ENCODE assay signal across 13 cellular contexts in the genomic region with DNA sequence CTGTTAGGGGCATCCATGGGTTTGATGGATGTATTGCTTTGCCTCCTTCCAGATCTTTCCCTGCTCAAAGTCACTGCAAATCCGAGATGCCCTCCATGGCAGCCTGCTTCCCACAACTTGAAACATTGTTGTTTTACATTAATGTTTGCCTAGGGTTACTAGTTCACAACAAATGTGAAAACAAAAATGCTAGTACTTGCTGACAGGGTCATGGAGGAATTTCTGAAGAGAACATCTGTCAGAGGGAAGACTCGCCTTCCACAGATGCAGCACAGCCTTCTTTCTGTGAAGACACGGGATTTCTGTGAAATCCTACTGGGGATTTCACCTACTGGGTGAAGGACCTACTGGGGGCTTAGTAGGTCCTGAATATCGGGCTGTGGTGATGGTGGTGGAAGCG.
"Had no signal": no experiment of that assay in that cellular context is flagged by ENCODE, and none has a peak within 500 bp of the region (broad histone marks: within the 10 kb centered on the region; RNA-seq: fewer than 3 reads in every experiment).

No MANE protein-coding gene starts in this region.

- DNase-seq: activated CD4-positive, alpha-beta T cell treated with anti-CD3 and anti-CD28 coated beads for 1 hour; activated CD4-positive, alpha-beta T cell treated with anti-CD3 and anti-CD28 coated beads, Interleukin-2, amount 50 U/mL, for 4 hours; activated naive CD4-positive, alpha-beta T cell treated with Interleukin-2 at 50 U/mL for 16 hours; aorta; dorsolateral prefrontal cortex; hippocampal formation; small intestine; stimulated activated naive CD8-positive, alpha-beta T cell treated with anti-CD3 and anti-CD28 coated beads, Interleukin-15, Interleukin-2, amounts not matched to agents 100 U/mL and 50 U/mL, for 24 hours; upper lobe of left lung had no signal

- H3K4me1 Mint-ChIP-seq: activated T-helper 17 cell treated with anti-CD3 and anti-CD28 coated beads, Interleukin-2, amount 50 U/mL, for 72 hours had no signal

- H3K27me3 ChIP-seq: dorsolateral prefrontal cortex, suprapubic skin, upper lobe of left lung had no signal

- H3K9me3 Mint-ChIP-seq: activated T-helper 17 cell treated with anti-CD3 and anti-CD28 coated beads, Interleukin-2, amount 50 U/mL, for 72 hours had no signal

- H3K27ac Mint-ChIP-seq: activated T-helper 17 cell treated with anti-CD3 and anti-CD28 coated beads, Interleukin-2, amount 50 U/mL, for 72 hours; mesothelial cell of epicardium had no signal

- H3K36me3 ChIP-seq: suprapubic skin, upper lobe of left lung had no signal

- H3K4me3 Mint-ChIP-seq: activated T-helper 17 cell treated with anti-CD3 and anti-CD28 coated beads, Interleukin-2, amount 50 U/mL, for 72 hours; mesothelial cell of epicardium had no signal

- H3K9me3 ChIP-seq: suprapubic skin, upper lobe of left lung had no signal

- H3K27ac ChIP-seq: dorsolateral prefrontal cortex, suprapubic skin, upper lobe of left lung, VCaP had no signal

- H3K4me3 ChIP-seq: dorsolateral prefrontal cortex, suprapubic skin, upper lobe of left lung had no signal
